Comparison of ENCODE assay signal across 7 cellular contexts in genomic region chr11:94545641-94546470, GRCh38. TPM values are rescaled to one million over a fixed set of nuclear protein-coding genes. Genes with fewer than 3 reads are reported as not detected.
A peak's percentile ranks its signal among the peaks of the same experiment; 100 is the strongest.
DNase-seq lines count a peak whose midpoint lies in the region; ATAC-seq and TF ChIP-seq lines count a peak whose summit lies in the region.
"Had no signal": no experiment of that assay in that cellular context is flagged by ENCODE, and none has a peak within 500 bp of the region (broad histone marks: within the 10 kb centered on the region; RNA-seq: fewer than 3 reads in every experiment).

No MANE protein-coding gene starts in this region.

- DNase-seq in ELF-1 (ENCODE audit: low read depth, low spot score): peak; percentile 30
- no peak for DNase-seq in activated CD8-positive, alpha-beta T cell treated with anti-CD3 and anti-CD28 coated beads for 36 hours
- DNase-seq in NK-92 (lab: John Stamatoyannopoulos, UW; ENCODE audit: unreplicated experiment): no peak
- DNase-seq: activated CD4-positive, alpha-beta T cell treated with anti-CD3 and anti-CD28 coated beads, Interleukin-2, amount 50 U/mL, for 48 hours had no signal

- H3K4me1 ChIP-seq in mucosa of stomach (ENCODE audit: control insufficient read depth, insufficient read depth, low read length): peaks cover 27% of the 10 kb centered on the region

- no peaks in the 10 kb centered on the region for H3K36me3 ChIP-seq in mucosa of stomach (ENCODE audit: control insufficient read depth, insufficient read depth, low read length)

- no peaks in the 10 kb centered on the region for H3K27me3 ChIP-seq in mucosa of stomach (ENCODE audit: control insufficient read depth, insufficient read depth, low read length)

- intact Hi-C loops in activated CD8-positive, alpha-beta T cell treated with anti-CD3 and anti-CD28 coated beads for 36 hours (cut with micrococcal nuclease): no loop called here

- CTCF ChIA-PET in activated CD8-positive, alpha-beta T cell treated with anti-CD3 and anti-CD28 coated beads for 36 hours (lab: Charles Lee): interaction anchor here (1.3 kb wide), 1 partner anchor 9 kb away, joined by 4 read pairs; no protein-coding TSS in a partner anchor

- peak overlapping the region; percentile 26 for H3K4me3 ChIP-seq in mucosa of stomach (ENCODE audit: low read length)

- no peak for ATAC-seq in activated CD8-positive, alpha-beta T cell treated with anti-CD3 and anti-CD28 coated beads for 36 hours
- no peak for ATAC-seq in HG02973 (IDR thresholded peaks at IDR 0.05; ENCODE audit: unreplicated experiment)
- ATAC-seq in GM19351 (IDR thresholded peaks at IDR 0.05; ENCODE audit: unreplicated experiment): no peak

- POLR2A ChIA-PET in activated CD8-positive, alpha-beta T cell treated with anti-CD3 and anti-CD28 coated beads for 36 hours (lab: Charles Lee): interaction anchor here (0.8 kb wide), 1 partner anchor 46 kb away, joined by 3 read pairs; no protein-coding TSS in a partner anchor

- H3K4me1 Mint-ChIP-seq in activated CD8-positive, alpha-beta T cell treated with anti-CD3 and anti-CD28 coated beads for 36 hours (ENCODE audit: low read depth): peaks cover 45% of the 10 kb centered on the region

- H3K36me3 Mint-ChIP-seq in activated CD8-positive, alpha-beta T cell treated with anti-CD3 and anti-CD28 coated beads for 36 hours (ENCODE audit: low read depth): peaks cover 14% of the 10 kb centered on the region

- H3K4me3 Mint-ChIP-seq in activated CD8-positive, alpha-beta T cell treated with anti-CD3 and anti-CD28 coated beads for 36 hours: peak overlapping the region; percentile 71

- peak overlapping the region; percentile 30 for H3K27ac Mint-ChIP-seq in activated CD8-positive, alpha-beta T cell treated with anti-CD3 and anti-CD28 coated beads for 36 hours

- no peaks in the 10 kb centered on the region for H3K27me3 Mint-ChIP-seq in activated CD8-positive, alpha-beta T cell treated with anti-CD3 and anti-CD28 coated beads for 36 hours

- peak overlapping the region; percentile 85 for H3K9ac ChIP-seq in mucosa of stomach (ENCODE audit: low read length)

- H3K9me3 Mint-ChIP-seq in activated CD8-positive, alpha-beta T cell treated with anti-CD3 and anti-CD28 coated beads for 36 hours: no peaks in the 10 kb centered on the region

- no peaks in the 10 kb centered on the region for H3K9me3 ChIP-seq in mucosa of stomach (ENCODE audit: control insufficient read depth, low read length)

- no peak for TF ChIP-seq CTCF in activated CD8-positive, alpha-beta T cell treated with anti-CD3 and anti-CD28 coated beads for 36 hours (IDR thresholded peaks at IDR 0.05)

RNA-seq across cellular contexts. Expression of gene FUT4, which starts 2.1 kb away (rescaled TPM):
- total RNA-seq in activated CD8-positive, alpha-beta T cell treated with anti-CD3 and anti-CD28 coated beads for 36 hours: 1 to 10 TPM; 3.9 TPM

RNA-seq across cellular contexts. Expression of gene PIWIL4, which starts 21.3 kb away (rescaled TPM):
- under 1 TPM; 0.36 to 0.50 TPM for total RNA-seq in activated CD8-positive, alpha-beta T cell treated with anti-CD3 and anti-CD28 coated beads for 36 hours

RNA-seq across cellular contexts. Expression of gene C11orf97, which starts 33.6 kb away (rescaled TPM):
- total RNA-seq in activated CD8-positive, alpha-beta T cell treated with anti-CD3 and anti-CD28 coated beads for 36 hours: not detected

RNA-seq across cellular contexts. Expression of gene ANKRD49, which starts 52.1 kb away (rescaled TPM):
- 10 to 100 TPM; 17.9 to 19.1 TPM for total RNA-seq in activated CD8-positive, alpha-beta T cell treated with anti-CD3 and anti-CD28 coated beads for 36 hours

RNA-seq across cellular contexts. Expression of gene MRE11, which starts 52.2 kb away (rescaled TPM):
- total RNA-seq in activated CD8-positive, alpha-beta T cell treated with anti-CD3 and anti-CD28 coated beads for 36 hours: 10 to 100 TPM; 38.3 to 42.0 TPM
